11 cellular contexts compared by ENCODE assay signal in genomic region chr11:129862123-129862522, GRCh38. TPM values are rescaled to one million over a fixed set of nuclear protein-coding genes. Genes with fewer than 3 reads are reported as not detected.
DNase-seq lines count a peak whose midpoint lies in the region; ATAC-seq, FAIRE-seq and TF ChIP-seq lines count a peak whose summit lies in the region.
"Had no signal": no experiment of that assay in that cellular context is flagged by ENCODE, and none has a peak within 500 bp of the region (broad histone marks: within the 10 kb centered on the region; RNA-seq: fewer than 3 reads in every experiment).

No MANE protein-coding gene starts in this region.

- H3K4me3 Mint-ChIP-seq in brain: peak overlapping the region in 1 of 5 experiments; percentile 34

- H3K18ac ChIP-seq in mesendoderm (ENCODE audit: low read length): no peak overlapping the region

- peaks cover 11% of the 10 kb centered on the region for H3K4me1 Mint-ChIP-seq in brain

- H2BK15ac ChIP-seq in mesendoderm (replicated peaks; ENCODE audit: low read depth): no peak overlapping the region

- no peak overlapping the region for H2BK120ac ChIP-seq in mesendoderm (ENCODE audit: low read depth, low read length)

- H3K23ac ChIP-seq in mesendoderm (ENCODE audit: low read length): no peak overlapping the region

- no peaks in the 10 kb centered on the region for H3K27me3 ChIP-seq in mesendoderm (ENCODE audit: insufficient read depth, low read length, poor library complexity)

- H3K9ac ChIP-seq in mesendoderm (ENCODE audit: low read length): no peak overlapping the region

- peaks cover 74% of the 10 kb centered on the region for H3K36me3 Mint-ChIP-seq in brain

- no peaks in the 10 kb centered on the region for H3K79me1 ChIP-seq in mesendoderm (ENCODE audit: low read length)

- TF ChIP-seq CTCF in brain (conservative IDR thresholded peaks at IDR 0.05): no peak

- H4K8ac ChIP-seq in mesendoderm (ENCODE audit: low read depth, low read length): no peak overlapping the region

- no peaks in the 10 kb centered on the region for H3K27me3 Mint-ChIP-seq in brain

- H3K4me1 ChIP-seq in mesendoderm (ENCODE audit: control insufficient read depth, low read depth, low read length): no peaks in the 10 kb centered on the region

- H3K27ac Mint-ChIP-seq in brain: peak overlapping the region; percentile 35 to 89 (median 58)

- no CpG with 5 or more reads among the region's 9 CpGs for WGBS in mesendoderm (ENCODE audit: extremely low coverage, insufficient coverage, low lambda C conversion rate)

- H3K27ac ChIP-seq in mesendoderm (ENCODE audit: low read depth, low read length): peak overlapping the region; percentile 16

- peaks cover 10% of the 10 kb centered on the region for H3K36me3 ChIP-seq in mesendoderm (ENCODE audit: control insufficient read depth, insufficient read depth, low read length)

- no peak overlapping the region for H3K4ac ChIP-seq in mesendoderm (ENCODE audit: low read depth, low read length)

- H3K56ac ChIP-seq in mesendoderm (ENCODE audit: low read length): no peak overlapping the region

- H3K9me3 Mint-ChIP-seq in brain: no peaks in the 10 kb centered on the region

- no peak overlapping the region for H3K4me2 ChIP-seq in mesendoderm (ENCODE audit: low read length)

- no peaks in the 10 kb centered on the region for H3K79me2 ChIP-seq in mesendoderm (ENCODE audit: control insufficient read depth, insufficient read depth, low read length)

- ATAC-seq in Right ventricle myocardium superior (ENCODE audit: poor library complexity): peak; percentile 48
- no peak for ATAC-seq in Right ventricle myocardium inferior
- no peak for ATAC-seq in HG03095 (IDR thresholded peaks at IDR 0.05; ENCODE audit: unreplicated experiment)

- DNase-seq in Right ventricle myocardium superior (no peak), Right ventricle myocardium inferior (ENCODE audit: missing footprints) (no peak), mesendoderm (peak; percentile 72), urothelium cell line (ENCODE audit: low spot score) (peak; percentile 54), posterior cingulate gyrus (no peak)
- DNase-seq in activated T-cell treated with anti-CD3 and anti-CD28 coated beads, Interleukin-2, amount 50 U/mL, for 1 hour: no peak
- DNase-seq: NCI-H82 had no signal

- H2AK5ac ChIP-seq in mesendoderm (ENCODE audit: low read length): no peak overlapping the region

- no peak overlapping the region for H4K5ac ChIP-seq in mesendoderm (ENCODE audit: low read length)

- intact Hi-C loops in Right ventricle myocardium superior (cut with DNase I): no loop called here
- intact Hi-C loops in Right ventricle myocardium inferior (cut with DNase I): no loop called here
- intact Hi-C loops in posterior cingulate gyrus (cut with DNase I): no loop called here

- no peak for FAIRE-seq in urothelium cell line (lab: Jason Lieb, UNC)

- no peak overlapping the region for H2BK5ac ChIP-seq in mesendoderm (ENCODE audit: low read length)

- no peak overlapping the region for H3K4me3 ChIP-seq in mesendoderm (ENCODE audit: low read length)
- H3K4me3 ChIP-seq: mucosa of descending colon had no signal

RNA-seq across cellular contexts. Expression of gene NFRKB, which starts 33.3 kb away (rescaled TPM):
- total RNA-seq in Right ventricle myocardium superior: 9.5 TPM
- total RNA-seq in Right ventricle myocardium inferior: 11.5 TPM
- polyA plus RNA-seq in brain (ENCODE audit: insufficient read depth, low read depth, low replicate concordance): 22.7 TPM
- 16.5 TPM for polyA plus RNA-seq in mesendoderm (2013, experiment 1 of 2)
- polyA plus RNA-seq in mesendoderm (2013, experiment 2 of 2): 16.3 TPM

RNA-seq across cellular contexts. Expression of gene TMEM45B, which starts 46.5 kb away (rescaled TPM):
- total RNA-seq in Right ventricle myocardium superior (not detected), Right ventricle myocardium inferior (not detected)
- polyA plus RNA-seq in brain (ENCODE audit: insufficient read depth, low read depth, low replicate concordance): 4.7 TPM
- 0.04 TPM for polyA plus RNA-seq in mesendoderm (2013, experiment 1 of 2)
- 0.10 TPM for polyA plus RNA-seq in mesendoderm (2013, experiment 2 of 2)
- polyA plus RNA-seq: BJ had no signal

Comparison
In these comparisons a context has a peak if more than half of its experiments do, and no peak if none do; other contexts are left out.
1. DNase-seq: peak in mesendoderm (single experiment) and urothelium cell line (single experiment); none in Right ventricle myocardium superior (single experiment), Right ventricle myocardium inferior (single experiment), posterior cingulate gyrus (0 of 10) and activated T-cell treated with anti-CD3 and anti-CD28 coated beads, Interleukin-2, amount 50 U/mL, for 1 hour (single experiment).